Comparison of ENCODE assay signal across 16 cellular contexts in genomic region chr1:218429301-218429700, GRCh38.
DNase-seq lines count a peak whose midpoint lies in the region; ATAC-seq, FAIRE-seq and TF ChIP-seq lines count a peak whose summit lies in the region.
"Had no signal": no experiment of that assay in that cellular context is flagged by ENCODE, and none has a peak within 500 bp of the region (broad histone marks: within the 10 kb centered on the region; RNA-seq: fewer than 3 reads in every experiment).

No MANE protein-coding gene starts in this region.

- H3K27ac Mint-ChIP-seq in activated naive CD4-positive, alpha-beta T cell treated with anti-CD3 and anti-CD28 coated beads, Interleukin-2, amount 50 U/mL, for 72 hours, result no peak overlapping the region
- H3K27ac Mint-ChIP-seq: CD14-positive monocyte; CD4-positive, alpha-beta T cell; CD8-positive, alpha-beta memory T cell had no signal

- TF ChIP-seq CTCF in D721Med (IDR thresholded peaks at IDR 0.05; ENCODE audit: insufficient read depth, missing control alignments), result no peak

- H3K9me3 Mint-ChIP-seq in activated naive CD4-positive, alpha-beta T cell treated with anti-CD3 and anti-CD28 coated beads, Interleukin-2, amount 50 U/mL, for 72 hours, result no peaks in the 10 kb centered on the region
- H3K9me3 Mint-ChIP-seq: CD4-positive, alpha-beta T cell had no signal

- H3K36me3 Mint-ChIP-seq in activated naive CD4-positive, alpha-beta T cell treated with anti-CD3 and anti-CD28 coated beads, Interleukin-2, amount 50 U/mL, for 72 hours, result no peaks in the 10 kb centered on the region
- H3K36me3 Mint-ChIP-seq: CD14-positive monocyte; CD8-positive, alpha-beta memory T cell had no signal

- ATAC-seq in HG03342 (IDR thresholded peaks at IDR 0.05; ENCODE audit: unreplicated experiment), result no peak
- ATAC-seq in activated naive CD4-positive, alpha-beta T cell treated with anti-CD3 and anti-CD28 coated beads, Interleukin-2, amount 50 U/mL, for 72 hours, result no peak

- peak; percentile 11 for FAIRE-seq in D721Med (lab: Jason Lieb, UNC)
- FAIRE-seq: G401.6, GM12892, H54 had no signal

- DNase-seq in D721Med (ENCODE audit: insufficient read length, low spot score), result no peak
- DNase-seq in HCEC 1CT, result peak; percentile 55
- peak; percentile 51 for DNase-seq in iris pigment epithelial cell (ENCODE audit: low read depth)
- no peak for DNase-seq in H4 (ENCODE audit: low spot score)
- DNase-seq in activated naive CD4-positive, alpha-beta T cell treated with anti-CD3 and anti-CD28 coated beads, Interleukin-2, amount 50 U/mL, for 72 hours (ENCODE audit: low spot score in 2 of 2), result no peak
- DNase-seq: BE2C; CD4-positive, alpha-beta T cell; CD8-positive, alpha-beta memory T cell; DMS53; DMS79 treated with DMSO at 0.1 percent for 48 hours; GM23248 had no signal

Comparison
In these comparisons a context has a peak if more than half of its experiments do, and no peak if none do; other contexts are left out.
1. DNase-seq: peak in HCEC 1CT (single experiment) and iris pigment epithelial cell (single experiment); none in D721Med (single experiment), H4 (single experiment) and activated naive CD4-positive, alpha-beta T cell treated with anti-CD3 and anti-CD28 coated beads, Interleukin-2, amount 50 U/mL, for 72 hours (0 of 2).